ENCODE assay signal across 21 cellular contexts in the genomic region with DNA sequence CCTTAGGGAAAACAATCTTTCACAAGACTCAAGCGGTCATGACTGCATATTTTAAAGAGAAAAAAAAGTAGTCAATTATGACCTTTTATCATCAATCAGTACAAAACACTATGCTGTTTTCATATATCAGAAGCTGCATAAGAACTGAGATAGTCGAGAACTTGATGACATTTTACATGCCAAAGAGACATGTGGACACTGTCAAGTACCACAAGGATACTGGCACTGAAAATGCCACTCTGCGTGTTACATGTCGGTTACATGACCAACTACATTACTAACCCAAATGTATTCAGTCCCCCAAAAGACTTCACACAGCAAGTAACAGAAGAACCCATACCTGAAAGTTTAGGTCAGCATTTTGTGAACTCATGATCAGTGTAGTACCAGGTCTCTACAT.
DNase-seq lines count a peak whose midpoint lies in the region; ATAC-seq and TF ChIP-seq lines count a peak whose summit lies in the region.
"Had no signal": no experiment of that assay in that cellular context is flagged by ENCODE, and none has a peak within 500 bp of the region (broad histone marks: within the 10 kb centered on the region; RNA-seq: fewer than 3 reads in every experiment).

No MANE protein-coding gene starts in this region.

- no peaks in the 10 kb centered on the region for H4K20me1 ChIP-seq in mammary epithelial cell (ENCODE audit: insufficient read depth, low read length)

- dilution Hi-C loops in mammary epithelial cell (cut with HindIII; ENCODE audit: low sequenced_read_pairs): no loop called here

- H3K9me3 ChIP-seq in mammary epithelial cell (replicated peaks; ENCODE audit: insufficient read depth, low read length) (no peaks in the 10 kb centered on the region), esophagus muscularis mucosa (no peaks in the 10 kb centered on the region), heart right ventricle (no peaks in the 10 kb centered on the region), subcutaneous abdominal adipose tissue (ENCODE audit: control insufficient read depth in 5 of 5, low read length in 5 of 5) (no peaks in the 10 kb centered on the region)

- no peaks in the 10 kb centered on the region for H3K36me3 ChIP-seq in mammary epithelial cell (ENCODE audit: insufficient read depth, low read length)
- no peaks in the 10 kb centered on the region for H3K36me3 ChIP-seq in esophagus muscularis mucosa
- no peaks in the 10 kb centered on the region for H3K36me3 ChIP-seq in heart right ventricle
- H3K36me3 ChIP-seq in subcutaneous abdominal adipose tissue (ENCODE audit: control insufficient read depth in 5 of 5, insufficient read depth in 5 of 5, low read length in 5 of 5): no peaks in the 10 kb centered on the region

- CTCF ChIA-PET in MCF 10A (lab: Yijun Ruan, JAX): no interaction called here
- CTCF ChIA-PET in mammary epithelial cell (lab: Charles Lee; ENCODE audit: low non-redundant PET): no interaction called here

- no peaks in the 10 kb centered on the region for H3K4me1 ChIP-seq in mammary epithelial cell (ENCODE audit: insufficient read depth, low read length)
- H3K4me1 ChIP-seq in esophagus muscularis mucosa: peaks cover 13 to 46% (median 30%) of the 10 kb centered on the region in 4 donors
- H3K4me1 ChIP-seq in heart right ventricle: peaks cover 0 to 21% (median 7%) of the 10 kb centered on the region in 9 donors
- H3K4me1 ChIP-seq in subcutaneous abdominal adipose tissue (ENCODE audit: control insufficient read depth in 5 of 5, insufficient read depth in 5 of 5, low read length in 5 of 5): peaks cover 2 to 23% (median 8%) of the 10 kb centered on the region in 5 donors

- no peaks in the 10 kb centered on the region for H3K9me3 Mint-ChIP-seq in MCF 10A (ENCODE audit: unreplicated experiment)
- H3K9me3 Mint-ChIP-seq: H9, HFFc6 had no signal

- intact Hi-C loops in MCF 10A (cut with micrococcal nuclease): no loop called here
- intact Hi-C loops in mammary epithelial cell (cut with micrococcal nuclease): no loop called here
- intact Hi-C loops in esophagus muscularis mucosa (cut with DNase I): no loop called here
- intact Hi-C loops in heart right ventricle (cut with DNase I): no loop called here

- TF ChIP-seq CTCF in MCF 10A (IDR thresholded peaks at IDR 0.05; ENCODE audit: unreplicated experiment) (no peak), mammary epithelial cell (conservative IDR thresholded peaks at IDR 0.05 in 1 of 2, IDR thresholded peaks at IDR 0.05 in 1 of 2; ENCODE audit: extremely low read depth in 1 of 2, insufficient read depth in 1 of 2, low read depth in 1 of 2, low read length in 2 of 2) (no peak), esophagus muscularis mucosa (IDR thresholded peaks at IDR 0.05) (no peak), heart right ventricle (IDR thresholded peaks at IDR 0.05) (no peak)

- in situ Hi-C loops in mammary epithelial cell (cut with MboI; ENCODE audit: low sequenced_read_pairs in 2 of 2): no loop called here

- TF ChIP-seq EP300 in esophagus muscularis mucosa (IDR thresholded peaks at IDR 0.05): no peak

- no peaks in the 10 kb centered on the region for H3K36me3 Mint-ChIP-seq in MCF 10A (ENCODE audit: insufficient read depth, unreplicated experiment)

- no peak overlapping the region for H3K4me3 ChIP-seq in mammary epithelial cell (replicated peaks in 1 of 3; ENCODE audit: insufficient read depth in 1 of 3, low read depth in 2 of 3, low read length in 3 of 3)
- H3K4me3 ChIP-seq in esophagus muscularis mucosa: no peak overlapping the region
- H3K4me3 ChIP-seq in heart right ventricle: no peak overlapping the region
- H3K4me3 ChIP-seq in subcutaneous abdominal adipose tissue (ENCODE audit: low read depth in 1 of 5, low read length in 5 of 5): no peak overlapping the region

- H3K27me3 Mint-ChIP-seq in MCF 10A (ENCODE audit: insufficient read depth, unreplicated experiment): no peaks in the 10 kb centered on the region

- no peak overlapping the region for H2AFZ ChIP-seq in mammary epithelial cell (ENCODE audit: low read depth, low read length)

- POLR2A ChIA-PET in MCF 10A (lab: Yijun Ruan, JAX): no interaction called here

- H3K27ac ChIP-seq in mammary epithelial cell (ENCODE audit: insufficient read depth, low read depth, low read length) (no peak overlapping the region), esophagus muscularis mucosa (replicated peaks in 1 of 4) (peak overlapping the region; percentile 52 to 71 (median 55)), heart right ventricle (peak overlapping the region in 8 of 10 donors; percentile 35 to 81 (median 72)), subcutaneous abdominal adipose tissue (ENCODE audit: low read depth, low read length) (peak overlapping the region; percentile 34)
- H3K27ac ChIP-seq: HL-60, RWPE1 had no signal

- ATAC-seq in heart right ventricle: peak; percentile 26 to 75 (median 52)
- ATAC-seq in HG03025 (IDR thresholded peaks at IDR 0.05; ENCODE audit: low FRiP score, unreplicated experiment): no peak
- no peak for ATAC-seq in GM19328 (IDR thresholded peaks at IDR 0.05; ENCODE audit: unreplicated experiment)
- ATAC-seq: HepG2 had no signal

- no peak overlapping the region for H3K4me3 Mint-ChIP-seq in MCF 10A (ENCODE audit: unreplicated experiment)
- H3K4me3 Mint-ChIP-seq: H9 had no signal

- H3K27ac Mint-ChIP-seq in MCF 10A (ENCODE audit: low read depth, unreplicated experiment): peak overlapping the region; percentile 61
- H3K27ac Mint-ChIP-seq: H9, HFFc6 had no signal

- DNase-seq in MCF 10A (ENCODE audit: unreplicated experiment): no peak
- no peak for DNase-seq in mammary epithelial cell
- no peak for DNase-seq in esophagus muscularis mucosa (ENCODE audit: extremely low spot score)
- peak in 1 of 2 donors; percentile 4 for DNase-seq in heart right ventricle
- no peak for DNase-seq in iPS-NIHi7 (ENCODE audit: extremely low spot score)
- DNase-seq: 8988T; AML-193; H9; KBM-7; NCI-H1092; NCI-H1436 treated with DMSO at 0.1 percent for 48 hours; NCI-H524; NCI-H774; NK-92 treated with Interleukin-12 subunit alpha and Interleukin-12 subunit beta, amount 100 ng/mL, for 24 hours had no signal

- TF ChIP-seq POLR2A in esophagus muscularis mucosa (IDR thresholded peaks at IDR 0.05; ENCODE audit: low read depth): no peak

- no peaks in the 10 kb centered on the region for H3K79me2 ChIP-seq in mammary epithelial cell (ENCODE audit: insufficient read depth, low read length)

- H3K27me3 ChIP-seq in mammary epithelial cell (ENCODE audit: insufficient read depth, low read length): no peaks in the 10 kb centered on the region
- no peaks in the 10 kb centered on the region for H3K27me3 ChIP-seq in esophagus muscularis mucosa
- H3K27me3 ChIP-seq in heart right ventricle: no peaks in the 10 kb centered on the region
- H3K27me3 ChIP-seq in subcutaneous abdominal adipose tissue (ENCODE audit: control insufficient read depth in 5 of 5, insufficient read depth in 4 of 5, low read length in 5 of 5): no peaks in the 10 kb centered on the region

- WGBS in mammary epithelial cell (ENCODE audit: low coverage, missing lambda C conversion rate): 77% methylated on average over 4 of the region's 4 CpGs
- WGBS in esophagus muscularis mucosa: 83% methylated on average over 4 of the region's 4 CpGs
- WGBS in heart right ventricle, 2 donors: 38 to 53% methylated on average over 4 of the region's 4 CpGs

- H3K9ac ChIP-seq in mammary epithelial cell (ENCODE audit: insufficient read depth, low read length): no peak overlapping the region
- no peak overlapping the region for H3K9ac ChIP-seq in subcutaneous abdominal adipose tissue (ENCODE audit: low read length in 5 of 5)

- no peak overlapping the region for H3K4me2 ChIP-seq in mammary epithelial cell (ENCODE audit: insufficient read depth, low read depth, low read length)

- BruUV-seq in MCF 10A (replicated peaks; lab: Mats Ljungman, UMichigan): no TSS peak
- BruUV-seq in mammary epithelial cell (replicated peaks; lab: Mats Ljungman, UMichigan): no TSS peak

- H3K4me1 Mint-ChIP-seq in MCF 10A (ENCODE audit: insufficient read depth, unreplicated experiment): peaks cover 9% of the 10 kb centered on the region

Comparison
In these comparisons a context has a peak if more than half of its experiments do, and no peak if none do; other contexts are left out.
1. ATAC-seq: peak in heart right ventricle (8 of 8); none in HG03025 (single experiment) and GM19328 (single experiment).